ENCODE assay signal across 16 cellular contexts in the genomic region with DNA sequence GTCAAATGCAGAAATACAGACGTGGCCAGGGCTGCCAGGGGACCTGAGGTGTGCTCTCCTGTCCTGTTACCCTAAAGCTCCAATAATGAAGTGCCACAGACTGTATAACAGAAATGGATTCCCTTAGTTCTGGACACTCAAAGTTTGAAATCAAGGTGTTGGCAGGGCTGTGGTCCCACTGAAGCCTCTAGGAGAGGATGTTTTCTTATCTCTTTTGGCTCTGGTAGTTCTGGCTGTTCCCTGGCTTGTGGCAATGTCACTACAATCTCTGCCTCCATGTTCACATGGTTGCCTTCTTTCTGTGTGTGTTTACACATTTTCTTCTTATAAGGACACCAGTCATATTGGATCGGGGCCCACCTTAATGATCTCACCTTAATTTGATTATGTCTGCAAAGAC. TPM values are rescaled to one million over a fixed set of nuclear protein-coding genes. Genes with fewer than 3 reads are reported as not detected.
DNase-seq lines count a peak whose midpoint lies in the region; ATAC-seq, FAIRE-seq and TF ChIP-seq lines count a peak whose summit lies in the region.
"Had no signal": no experiment of that assay in that cellular context is flagged by ENCODE, and none has a peak within 500 bp of the region (broad histone marks: within the 10 kb centered on the region; RNA-seq: fewer than 3 reads in every experiment).

No MANE protein-coding gene starts in this region.

- H3K79me2 ChIP-seq in Loucy (ENCODE audit: insufficient read depth, low read length), result no peaks in the 10 kb centered on the region

- H2AFZ ChIP-seq in Loucy (ENCODE audit: low read length), result no peak overlapping the region

- no peaks in the 10 kb centered on the region for H4K20me1 ChIP-seq in Loucy (ENCODE audit: insufficient read depth, low read length, poor library complexity, severe bottlenecking)

- no peak overlapping the region for H3K9ac ChIP-seq in Loucy (ENCODE audit: low read depth, low read length, poor library complexity, severe bottlenecking)

- no peak for FAIRE-seq in pancreas (lab: Jason Lieb, UNC)
- FAIRE-seq: GM12892, GM19239, H1, HepG2 had no signal

- H3K4me2 ChIP-seq in Loucy (ENCODE audit: low read depth, low read length, poor library complexity, severe bottlenecking), result peak overlapping the region; percentile 43

- H3F3A ChIP-seq in Loucy (ENCODE audit: low read depth), result no peaks in the 10 kb centered on the region

- TF ChIP-seq CTCF in C4-2B (conservative IDR thresholded peaks at IDR 0.05) (no peak), Loucy (conservative IDR thresholded peaks at IDR 0.05; ENCODE audit: low read length) (no peak), heart right ventricle (IDR thresholded peaks at IDR 0.05) (no peak), pancreas (IDR thresholded peaks at IDR 0.05) (no peak)

- H3K9me2 ChIP-seq in Loucy (replicated peaks; ENCODE audit: low read depth, low read length), result no peaks in the 10 kb centered on the region

- H3K36me3 ChIP-seq in Loucy (ENCODE audit: insufficient read depth, low read length) (no peaks in the 10 kb centered on the region), heart right ventricle (no peaks in the 10 kb centered on the region), pancreas (no peaks in the 10 kb centered on the region)

- ATAC-seq in heart right ventricle (peak in 6 of 8 donors; percentile 13 to 73 (median 38)), pancreas (peak in 3 of 4 donors; percentile 8 to 22 (median 12))
- ATAC-seq: HepG2 had no signal

- H3K4me3 ChIP-seq in Loucy (ENCODE audit: low read length, poor library complexity, severe bottlenecking), result no peak overlapping the region
- H3K4me3 ChIP-seq in heart right ventricle, result no peak overlapping the region
- H3K4me3 ChIP-seq in pancreas, result no peak overlapping the region

- no peak for DNase-seq in heart right ventricle
- DNase-seq in pancreas, result no peak
- DNase-seq in NK-92 (lab: John Stamatoyannopoulos, UW; ENCODE audit: unreplicated experiment), result no peak
- no peak for DNase-seq in putamen (ENCODE audit: low spot score)
- DNase-seq: Caco-2; CD8-positive, alpha-beta memory T cell; DND-41; GDM1; HCEC 1CT; HFFc6 had no signal

- H3K4me1 ChIP-seq in Loucy (ENCODE audit: insufficient read depth, low read length, poor library complexity, severe bottlenecking) (peaks cover 26% of the 10 kb centered on the region), heart right ventricle (peaks cover 0 to 13% (median 0%) of the 10 kb centered on the region in 9 donors), pancreas (peaks cover 6 to 18% (median 16%) of the 10 kb centered on the region in 3 donors)
- H3K4me1 ChIP-seq: Caco-2 had no signal

- H3K27ac ChIP-seq in C4-2B (peak overlapping the region; percentile 6; the same call in 1 of the 2 replicates), heart right ventricle (peak overlapping the region in 1 of 10 donors; percentile 6), pancreas (peak overlapping the region in 1 of 4 donors; percentile 38)

- 71 to 77% methylated on average over 2 of the region's 2 CpGs for WGBS in heart right ventricle, 2 donors
- 48 to 68% methylated on average over 2 of the region's 2 CpGs for WGBS in pancreas, 2 donors

- H3K9me3 ChIP-seq in Loucy (ENCODE audit: insufficient read depth, low read depth, low read length) (no peaks in the 10 kb centered on the region), heart right ventricle (peaks cover 0 to 12% (median 0%) of the 10 kb centered on the region in 11 donors), pancreas (no peaks in the 10 kb centered on the region)
- H3K9me3 ChIP-seq: Caco-2 had no signal

- H3K27me3 ChIP-seq in Loucy (ENCODE audit: insufficient read depth, low read length, poor library complexity, severe bottlenecking) (no peaks in the 10 kb centered on the region), heart right ventricle (no peaks in the 10 kb centered on the region), pancreas (no peaks in the 10 kb centered on the region)

- intact Hi-C loops in heart right ventricle (cut with DNase I), result no loop called here
- intact Hi-C loops in pancreas (cut with DNase I), result no loop called here

RNA-seq across cellular contexts. Expression of a gene that starts 15.3 kb away (rescaled TPM):
- total RNA-seq in heart right ventricle, result 10 to 100 TPM in 2 of 10 donors, 1 to 10 TPM in 8; 6.1 to 14.7 (median 8.4) TPM
- 10 to 100 TPM in 1 of 2 donors, 1 to 10 TPM in 1; 6.7 to 15.2 TPM for polyA plus RNA-seq in heart right ventricle
- total RNA-seq in pancreas, result 10 to 100 TPM in 2 of 6 donors, 1 to 10 TPM in 4; 7.1 to 13.0 (median 8.9) TPM
- 10 to 100 TPM; 29.8 to 60.5 TPM for polyA plus RNA-seq in pancreas
